Comparison of ENCODE assay signal across 24 cellular contexts in the genomic region with DNA sequence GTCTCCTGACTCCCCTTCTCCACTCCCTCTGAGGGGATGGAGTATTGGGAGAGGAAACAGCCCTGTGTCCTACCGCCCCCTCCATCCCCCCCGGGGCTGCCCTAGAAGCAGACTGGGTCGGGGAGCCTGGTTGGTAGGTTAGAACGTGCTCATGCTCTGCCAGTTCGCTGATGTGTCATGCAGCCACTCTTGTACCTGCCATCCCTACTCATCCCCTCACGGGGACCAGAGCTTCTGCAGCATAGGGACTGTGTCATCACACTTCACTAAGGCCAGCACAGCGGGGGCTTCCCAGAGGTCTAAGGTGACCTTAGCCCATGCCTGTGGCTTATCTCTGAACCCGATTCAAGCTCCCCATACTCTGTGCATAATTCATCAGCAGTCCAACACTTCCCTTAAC. TPM values are rescaled to one million over a fixed set of nuclear protein-coding genes. Genes with fewer than 3 reads are reported as not detected.
DNase-seq lines count a peak whose midpoint lies in the region; ATAC-seq and TF ChIP-seq lines count a peak whose summit lies in the region.
"Had no signal": no experiment of that assay in that cellular context is flagged by ENCODE, and none has a peak within 500 bp of the region (broad histone marks: within the 10 kb centered on the region; RNA-seq: fewer than 3 reads in every experiment).

No MANE protein-coding gene starts in this region.

- H3K9ac ChIP-seq in BLaER1 treated with 17β-estradiol and CSF1 and Interleukin-3, amounts not matched to agents 10 nM and 100 nM: no peak overlapping the region

- no peaks in the 10 kb centered on the region for H3K36me3 ChIP-seq in BLaER1 treated with 17β-estradiol and CSF1 and Interleukin-3, amounts not matched to agents 10 nM and 100 nM
- H3K36me3 ChIP-seq in RWPE2 (ENCODE audit: low read depth): no peaks in the 10 kb centered on the region
- H3K36me3 ChIP-seq in left lung: no peaks in the 10 kb centered on the region
- H3K36me3 ChIP-seq in gastroesophageal sphincter: no peaks in the 10 kb centered on the region
- H3K36me3 ChIP-seq: BE2C had no signal

- intact Hi-C loops in posterior cingulate gyrus (cut with DNase I): no loop called here
- intact Hi-C loops in left lung (cut with DNase I): no loop called here

- no peaks in the 10 kb centered on the region for H3K27me3 ChIP-seq in BLaER1 treated with 17β-estradiol and CSF1 and Interleukin-3, amounts not matched to agents 10 nM and 100 nM
- no peaks in the 10 kb centered on the region for H3K27me3 ChIP-seq in RWPE2 (ENCODE audit: insufficient read depth, poor library complexity, severe bottlenecking)
- no peaks in the 10 kb centered on the region for H3K27me3 ChIP-seq in left lung
- no peaks in the 10 kb centered on the region for H3K27me3 ChIP-seq in gastroesophageal sphincter

- no peak overlapping the region for H3K27ac ChIP-seq in BLaER1 treated with 17β-estradiol and CSF1 and Interleukin-3, amounts not matched to agents 10 nM and 100 nM
- peak overlapping the region; percentile 44 for H3K27ac ChIP-seq in RWPE2 (ENCODE audit: poor library complexity, severe bottlenecking)
- H3K27ac ChIP-seq in left lung: no peak overlapping the region
- H3K27ac ChIP-seq in gastroesophageal sphincter: no peak overlapping the region

- ATAC-seq in RWPE2 (ENCODE audit: low read depth) (no peak), HG03460 (IDR thresholded peaks at IDR 0.05; ENCODE audit: unreplicated experiment) (no peak), left lung (no peak), gastroesophageal sphincter (no peak)
- ATAC-seq: K562, T-cell had no signal

- peaks cover 0 to 5% (median 0%) of the 10 kb centered on the region in 11 experiments; a peak in 1 of 22 replicates for H3K9me3 ChIP-seq in BLaER1 treated with 17β-estradiol and CSF1 and Interleukin-3, amounts not matched to agents 10 nM and 100 nM (replicated peaks in 1 of 11)
- no peaks in the 10 kb centered on the region for H3K9me3 ChIP-seq in RWPE2 (ENCODE audit: severe bottlenecking)
- H3K9me3 ChIP-seq in left lung: no peaks in the 10 kb centered on the region
- no peaks in the 10 kb centered on the region for H3K9me3 ChIP-seq in gastroesophageal sphincter
- H3K9me3 ChIP-seq: BE2C, Caco-2 had no signal

- no peak for TF ChIP-seq CTCF in RWPE2 (IDR thresholded peaks at IDR 0.05; ENCODE audit: poor library complexity, severe bottlenecking)
- TF ChIP-seq CTCF in left lung (IDR thresholded peaks at IDR 0.05): no peak
- TF ChIP-seq CTCF in gastroesophageal sphincter (IDR thresholded peaks at IDR 0.05): no peak

- DNase-seq in ELR (ENCODE audit: low read depth) (peak; percentile 9), RWPE2 (ENCODE audit: low spot score) (no peak), mesenteric fat pad (ENCODE audit: low spot score) (peak; percentile 60), posterior cingulate gyrus (no peak), left lung (no peak)
- DNase-seq: BE2C; Caco-2; CD4-positive, alpha-beta T cell; DMS 273 treated with DMSO at 0.1 percent for 48 hours; NCI-H1092; NCI-H1436; NCI-H187 treated with DMSO at 0.1 percent for 48 hours; NCI-H226; NCI-H510A treated with DMSO at 0.1 percent for 48 hours; NCI-H774; NK-92 treated with Interleukin-12 subunit alpha and Interleukin-12 subunit beta, amount 100 ng/mL, for 24 hours; SHP77 treated with DMSO at 0.1 percent for 48 hours; T-cell had no signal

- peak overlapping the region in 8 of 11 experiments; percentile 62 to 90 (median 81); a peak in 16 of 22 replicates for H3K4me2 ChIP-seq in BLaER1 treated with 17β-estradiol and CSF1 and Interleukin-3, amounts not matched to agents 10 nM and 100 nM

- peaks cover 21 to 37% (median 33%) of the 10 kb centered on the region in 10 experiments for H3K4me1 ChIP-seq in BLaER1 treated with 17β-estradiol and CSF1 and Interleukin-3, amounts not matched to agents 10 nM and 100 nM
- peaks cover 12% of the 10 kb centered on the region for H3K4me1 ChIP-seq in RWPE2 (ENCODE audit: insufficient read depth, poor library complexity, severe bottlenecking)
- H3K4me1 ChIP-seq in left lung: peaks cover 0 to 9% of the 10 kb centered on the region in 2 donors
- H3K4me1 ChIP-seq in gastroesophageal sphincter: no peaks in the 10 kb centered on the region
- H3K4me1 ChIP-seq: BE2C, Caco-2 had no signal

- H3K4me3 ChIP-seq in BLaER1 treated with 17β-estradiol and CSF1 and Interleukin-3, amounts not matched to agents 10 nM and 100 nM: no peak overlapping the region
- H3K4me3 ChIP-seq in RWPE2 (ENCODE audit: severe bottlenecking) (no peak overlapping the region), left lung (no peak overlapping the region), gastroesophageal sphincter (no peak overlapping the region)
- H3K4me3 ChIP-seq: K562 had no signal

- TF ChIP-seq POLR2A in gastroesophageal sphincter (IDR thresholded peaks at IDR 0.05): no peak

- no peaks in the 10 kb centered on the region for H4K20me1 ChIP-seq in BLaER1 treated with 17β-estradiol and CSF1 and Interleukin-3, amounts not matched to agents 10 nM and 100 nM

- WGBS in gastroesophageal sphincter (ENCODE audit: low coverage in 1 of 2), 2 donors: 96% methylated on average over 4 of the region's 8 CpGs; no CpG with 5 or more reads in 1 of the 2 donors

- TF ChIP-seq EP300 in gastroesophageal sphincter (IDR thresholded peaks at IDR 0.05): no peak

RNA-seq across cellular contexts. Expression of a gene that starts 4.7 kb away (rescaled TPM):
- not detected for total RNA-seq in mesenteric fat pad
- total RNA-seq in left lung: not detected
- under 1 TPM in 1 of 4 donors, not detected in 3; 0.27 TPM for total RNA-seq in gastroesophageal sphincter
- total RNA-seq: A673, Caco-2, K562, LHCN-M2, T-cell had no signal

RNA-seq across cellular contexts. Expression of a gene that starts 28.7 kb away (rescaled TPM):
- total RNA-seq in mesenteric fat pad (4.6 TPM), left lung (1 to 10 TPM; 3.8 to 5.0 TPM), gastroesophageal sphincter (1 to 10 TPM in 1 of 4 donors, under 1 TPM in 3; 0.31 to 3.2 (median 0.71) TPM)
- total RNA-seq: A673, Caco-2 had no signal

Comparison
In these comparisons a context has a peak if more than half of its experiments do, and no peak if none do; other contexts are left out.
1. DNase-seq: peak in ELR (single experiment) and mesenteric fat pad (single experiment); none in RWPE2 (single experiment), posterior cingulate gyrus (0 of 10) and left lung (0 of 2).